In genomic region chr10:99370993-99371392, GRCh38 we compare ENCODE assay signal across 8 cellular contexts. TPM values are rescaled to one million over a fixed set of nuclear protein-coding genes. Genes with fewer than 3 reads are reported as not detected.
DNase-seq lines count a peak whose midpoint lies in the region; ATAC-seq, FAIRE-seq and TF ChIP-seq lines count a peak whose summit lies in the region.

No MANE protein-coding gene starts in this region.

- H3K4me1 ChIP-seq in HepG2 (ENCODE audit: insufficient read depth, low read length): peaks cover 34% of the 10 kb centered on the region; the same call in 1 of the 2 replicates

- peak; percentile 32 for FAIRE-seq in HepG2 (lab: Jason Lieb, UNC)

- no peaks in the 10 kb centered on the region for H3K36me3 Mint-ChIP-seq in activated B cell treated with CpG ODN at 0.5 μM for 24 hours (ENCODE audit: low read depth)
- H3K36me3 Mint-ChIP-seq in activated CD4-positive, alpha-beta memory T cell treated with anti-CD3 and anti-CD28 coated beads, Interleukin-2, amount 10 ng/mL, durations not matched to agents 7 days and 5 days (ENCODE audit: low read depth): no peaks in the 10 kb centered on the region
- H3K36me3 Mint-ChIP-seq in mesothelial cell of epicardium: no peaks in the 10 kb centered on the region

- H3K9me3 Mint-ChIP-seq in activated B cell treated with CpG ODN at 0.5 μM for 24 hours (no peaks in the 10 kb centered on the region), mesothelial cell of epicardium (no peaks in the 10 kb centered on the region)
- H3K9me3 Mint-ChIP-seq in activated CD4-positive, alpha-beta memory T cell treated with anti-CD3 and anti-CD28 coated beads, Interleukin-2, amount 10 ng/mL, durations not matched to agents 7 days and 5 days: no peaks in the 10 kb centered on the region

- TF ChIP-seq EP300 in HepG2 (IDR thresholded peaks at IDR 0.05; ENCODE audit: low read depth in 2 of 2, low read length in 2 of 2) (no peak), HepG2 (CRISPR knock-in tag; IDR thresholded peaks at IDR 0.05; ENCODE audit: borderline replicate concordance) (no peak)

- POLR2A ChIA-PET in activated B cell treated with CpG ODN at 0.5 μM for 24 hours (lab: Charles Lee) (no interaction called here), HepG2 (lab: Yijun Ruan, JAX) (no interaction called here)
- POLR2A ChIA-PET in activated CD4-positive, alpha-beta memory T cell treated with anti-CD3 and anti-CD28 coated beads, Interleukin-2, amount 10 ng/mL, durations not matched to agents 7 days and 5 days (lab: Charles Lee): no interaction called here

- no peaks in the 10 kb centered on the region for H4K20me1 ChIP-seq in HepG2 (ENCODE audit: insufficient read depth, low read length)

- TF ChIP-seq POLR2A in HepG2 (IDR thresholded peaks at IDR 0.05; ENCODE audit: insufficient read depth in 1 of 2, low read depth in 2 of 2, low read length in 2 of 2): no peak

- peak overlapping the region; percentile 17 for H3K4me3 Mint-ChIP-seq in activated B cell treated with CpG ODN at 0.5 μM for 24 hours
- no peak overlapping the region for H3K4me3 Mint-ChIP-seq in activated CD4-positive, alpha-beta memory T cell treated with anti-CD3 and anti-CD28 coated beads, Interleukin-2, amount 10 ng/mL, durations not matched to agents 7 days and 5 days
- H3K4me3 Mint-ChIP-seq in mesothelial cell of epicardium: no peak overlapping the region

- no peak overlapping the region for H3K4me3 ChIP-seq in HepG2 (replicated peaks in 1 of 3; ENCODE audit: insufficient read depth in 1 of 3, low read depth in 2 of 3, low read length in 3 of 3)

- H3K36me3 ChIP-seq in HepG2 (replicated peaks in 1 of 2; ENCODE audit: control insufficient read depth in 1 of 2, insufficient read depth in 2 of 2, low read length in 2 of 2): no peaks in the 10 kb centered on the region; a peak in 1 of 5 replicates

- WGBS in HepG2 (ENCODE audit: low lambda C conversion rate): 35% methylated on average over 2 of the region's 2 CpGs

- BruUV-seq in HepG2 (replicated peaks; lab: Mats Ljungman, UMichigan): no TSS peak

- 0 out of 2 replicates have a peak, but pooled peaks have one; percentile 34 for TF ChIP-seq RAD21 in HepG2 (CRISPR knock-in tag; IDR thresholded peaks at IDR 0.05)

- TF ChIP-seq CTCF in activated B cell treated with CpG ODN at 0.5 μM for 24 hours (IDR thresholded peaks at IDR 0.05) (no peak), HepG2 (CRISPR knock-in tag; IDR thresholded peaks at IDR 0.05) (peak; percentile 68), mesothelial cell of epicardium (IDR thresholded peaks at IDR 0.05; ENCODE audit: unreplicated experiment) (no peak)

- H3K4me2 ChIP-seq in HepG2 (ENCODE audit: low read depth, low read length): no peak overlapping the region

- no peaks in the 10 kb centered on the region for H3K27me3 ChIP-seq in HepG2 (ENCODE audit: control insufficient read depth in 1 of 2, insufficient read depth in 2 of 2, low read length in 2 of 2)

- no peaks in the 10 kb centered on the region for H3K79me2 ChIP-seq in HepG2 (ENCODE audit: insufficient read depth, low read length)

- H3K27me3 Mint-ChIP-seq in activated B cell treated with CpG ODN at 0.5 μM for 24 hours (peaks cover 7% of the 10 kb centered on the region), mesothelial cell of epicardium (ENCODE audit: low read depth) (peaks cover 45% of the 10 kb centered on the region)
- H3K27me3 Mint-ChIP-seq in activated CD4-positive, alpha-beta memory T cell treated with anti-CD3 and anti-CD28 coated beads, Interleukin-2, amount 10 ng/mL, durations not matched to agents 7 days and 5 days: peaks cover 67% of the 10 kb centered on the region

- H3K9me3 ChIP-seq in HepG2 (ENCODE audit: low read length): no peaks in the 10 kb centered on the region

- intact Hi-C loops in activated B cell treated with CpG ODN at 0.5 μM for 24 hours (cut with micrococcal nuclease) (loop anchor here (1.0 kb wide), 1 partner anchor 904 kb away; no protein-coding TSS in a partner anchor), HepG2 (cut with micrococcal nuclease; ENCODE audit: unreplicated experiment) (loop anchor here (1.0 to 5.0 kb wide), 2 partner anchors 39 to 94 kb away; no protein-coding TSS in a partner anchor)

- DNase-seq in NCI-H510A treated with DMSO at 0.1 percent for 48 hours (lab: John Stamatoyannopoulos, UW): peak; percentile 38
- DNase-seq in NCI-H510A (lab: John Stamatoyannopoulos, UW): no peak
- no peak for DNase-seq in activated B cell treated with CpG ODN at 0.5 μM for 24 hours
- DNase-seq in HepG2 (ENCODE audit: low spot score): peak; percentile 59
- no peak for DNase-seq in activated CD4-positive, alpha-beta memory T cell treated with anti-CD3 and anti-CD28 coated beads, Interleukin-2, amount 10 ng/mL, durations not matched to agents 7 days and 5 days
- no peak for DNase-seq in mesothelial cell of epicardium (ENCODE audit: low spot score in 2 of 2, unreplicated experiment in 2 of 2)

- H3K27ac ChIP-seq in HepG2 (ENCODE audit: extremely low read length, insufficient read depth, low read length): no peak overlapping the region

- no peak overlapping the region for H3K9ac ChIP-seq in HepG2 (ENCODE audit: insufficient read depth, low read depth, low read length)

- in situ Hi-C loops in HepG2 (cut with HindIII; ENCODE audit: extremely low pct_ligation_motif_present, low pct_unique_long_range_greater_than_20kb): no loop called here

- H3K27ac Mint-ChIP-seq in activated B cell treated with CpG ODN at 0.5 μM for 24 hours (no peak overlapping the region), mesothelial cell of epicardium (no peak overlapping the region)
- no peak overlapping the region for H3K27ac Mint-ChIP-seq in activated CD4-positive, alpha-beta memory T cell treated with anti-CD3 and anti-CD28 coated beads, Interleukin-2, amount 10 ng/mL, durations not matched to agents 7 days and 5 days

- peak; percentile 88 for ATAC-seq in GM21381 (IDR thresholded peaks at IDR 0.05; ENCODE audit: unreplicated experiment)
- ATAC-seq in HG03520 (IDR thresholded peaks at IDR 0.05; ENCODE audit: unreplicated experiment): peak; percentile 79
- no peak for ATAC-seq in activated B cell treated with CpG ODN at 0.5 μM for 24 hours (ENCODE audit: low read depth)
- peak; percentile 89 for ATAC-seq in HepG2

- CTCF ChIA-PET in activated B cell treated with CpG ODN at 0.5 μM for 24 hours (lab: Charles Lee): interaction anchor here (0.6 kb wide), 1 partner anchor 71 kb away, joined by 3 read pairs; no protein-coding TSS in a partner anchor
- CTCF ChIA-PET in HepG2 (lab: Yijun Ruan, JAX; ENCODE audit: low intra/inter-chr PET ratio, low total read pairs): interaction anchor here (1.2 kb wide), 1 partner anchor 623 kb away, joined by 3 read pairs; no protein-coding TSS in a partner anchor
- CTCF ChIA-PET in activated CD4-positive, alpha-beta memory T cell treated with anti-CD3 and anti-CD28 coated beads, Interleukin-2, amount 10 ng/mL, durations not matched to agents 7 days and 5 days (lab: Charles Lee): no interaction called here

- H3K4me1 Mint-ChIP-seq in activated B cell treated with CpG ODN at 0.5 μM for 24 hours: peaks cover 5% of the 10 kb centered on the region
- peaks cover 3% of the 10 kb centered on the region for H3K4me1 Mint-ChIP-seq in activated CD4-positive, alpha-beta memory T cell treated with anti-CD3 and anti-CD28 coated beads, Interleukin-2, amount 10 ng/mL, durations not matched to agents 7 days and 5 days
- H3K4me1 Mint-ChIP-seq in mesothelial cell of epicardium: peaks cover 4% of the 10 kb centered on the region

- no peak overlapping the region for H2AFZ ChIP-seq in HepG2 (ENCODE audit: low read length)

RNA-seq across cellular contexts. Expression of gene CNNM1, which starts 41.8 kb away (rescaled TPM):
- total RNA-seq in activated B cell treated with CpG ODN at 0.5 μM for 24 hours (0.02 TPM in 1 of 2 replicates, not detected in the other), HepG2 (2016; rRNA removed; fragmentation: Illumina TruSeq; extraction: Trizol) (5.5 and 9.6 TPM in 2 replicates), mesothelial cell of epicardium (0.27 to 0.49 TPM (median 0.31 TPM) in 3 replicates)
- 0.81 and 1.2 TPM in 2 replicates for total RNA-seq in HepG2 (2016; cell fraction: cytosol; rRNA removed; fragmentation: Illumina TruSeq; extraction: Trizol; ENCODE audit: low read depth)
- total RNA-seq in HepG2 (2016; cell fraction: insoluble cytoplasmic fraction; rRNA removed; fragmentation: Illumina TruSeq; extraction: Trizol): 5.0 and 9.2 TPM in 2 replicates
- total RNA-seq in HepG2 (2016; cell fraction: membrane; rRNA removed; fragmentation: Illumina TruSeq; extraction: Trizol): 3.4 and 3.6 TPM in 2 replicates
- 19.4 and 22.4 TPM in 2 replicates for total RNA-seq in HepG2 (2016; cell fraction: nucleus; rRNA removed; fragmentation: Illumina TruSeq; extraction: Trizol)
- 4.3 and 4.8 TPM in 2 replicates for polyA plus RNA-seq in HepG2 (2011; rRNA removed)
- polyA plus RNA-seq in HepG2 (2011; cell fraction: cytosol; rRNA removed): 2.7 and 3.2 TPM in 2 replicates
- 2.7 and 4.0 TPM in 2 replicates for polyA plus RNA-seq in HepG2 (2011; cell fraction: nucleus; rRNA removed)
- polyA plus RNA-seq in HepG2 (2012): 1.3 and 2.5 TPM in 2 replicates
- 0.76 and 0.93 TPM in 2 replicates for polyA plus RNA-seq in HepG2 (2016; cell fraction: cytosol; fragmentation: Illumina TruSeq; extraction: Trizol; ENCODE audit: low read depth)
- polyA plus RNA-seq in HepG2 (2016; cell fraction: insoluble cytoplasmic fraction; fragmentation: Illumina TruSeq; extraction: Trizol; ENCODE audit: low read depth): 5.6 and 7.5 TPM in 2 replicates
- 2.3 and 2.6 TPM in 2 replicates for polyA plus RNA-seq in HepG2 (2016; cell fraction: membrane; fragmentation: Illumina TruSeq; extraction: Trizol; ENCODE audit: low read depth)
- polyA plus RNA-seq in HepG2 (2016; cell fraction: nucleus; fragmentation: Illumina TruSeq; extraction: Trizol; ENCODE audit: insufficient read depth, low read depth): 27.9 and 28.1 TPM in 2 replicates
- 9.6 TPM in 1 of 2 replicates, not detected in the other for polyA minus RNA-seq in HepG2 (2011; rRNA and poly(A)+ RNA removed; ENCODE audit: low replicate concordance)
- 3.3 and 3.5 TPM in 2 replicates for polyA minus RNA-seq in HepG2 (2011; cell fraction: cytosol; rRNA and poly(A)+ RNA removed)
- 6.7 and 7.7 TPM in 2 replicates for polyA minus RNA-seq in HepG2 (2011; cell fraction: nucleus; rRNA and poly(A)+ RNA removed)
- total RNA-seq in activated CD4-positive, alpha-beta memory T cell treated with anti-CD3 and anti-CD28 coated beads, Interleukin-2, amount 10 ng/mL, durations not matched to agents 7 days and 5 days: under 1 TPM; 0.08 TPM

RNA-seq across cellular contexts. Expression of gene GOT1, which starts 59.4 kb away (rescaled TPM):
- 30.1 and 31.4 TPM in 2 replicates for total RNA-seq in activated B cell treated with CpG ODN at 0.5 μM for 24 hours
- total RNA-seq in HepG2 (2016; rRNA removed; fragmentation: Illumina TruSeq; extraction: Trizol): 102 and 138 TPM in 2 replicates
- total RNA-seq in HepG2 (2016; cell fraction: cytosol; rRNA removed; fragmentation: Illumina TruSeq; extraction: Trizol; ENCODE audit: low read depth): 28.5 and 30.6 TPM in 2 replicates
- 105 and 133 TPM in 2 replicates for total RNA-seq in HepG2 (2016; cell fraction: insoluble cytoplasmic fraction; rRNA removed; fragmentation: Illumina TruSeq; extraction: Trizol)
- 30.1 and 35.1 TPM in 2 replicates for total RNA-seq in HepG2 (2016; cell fraction: membrane; rRNA removed; fragmentation: Illumina TruSeq; extraction: Trizol)
- total RNA-seq in HepG2 (2016; cell fraction: nucleus; rRNA removed; fragmentation: Illumina TruSeq; extraction: Trizol): 41.3 and 49.6 TPM in 2 replicates
- polyA plus RNA-seq in HepG2 (2011; rRNA removed): 81.2 and 108 TPM in 2 replicates
- polyA plus RNA-seq in HepG2 (2011; cell fraction: cytosol; rRNA removed): 60.2 and 68.1 TPM in 2 replicates
- 40.4 and 52.4 TPM in 2 replicates for polyA plus RNA-seq in HepG2 (2011; cell fraction: nucleus; rRNA removed)
- polyA plus RNA-seq in HepG2 (2012): 92.4 and 114 TPM in 2 replicates
- polyA plus RNA-seq in HepG2 (2016; cell fraction: cytosol; fragmentation: Illumina TruSeq; extraction: Trizol; ENCODE audit: low read depth): 18.3 and 21.0 TPM in 2 replicates
- 135 and 142 TPM in 2 replicates for polyA plus RNA-seq in HepG2 (2016; cell fraction: insoluble cytoplasmic fraction; fragmentation: Illumina TruSeq; extraction: Trizol; ENCODE audit: low read depth)
- polyA plus RNA-seq in HepG2 (2016; cell fraction: membrane; fragmentation: Illumina TruSeq; extraction: Trizol; ENCODE audit: low read depth): 21.5 and 28.1 TPM in 2 replicates
- polyA plus RNA-seq in HepG2 (2016; cell fraction: nucleus; fragmentation: Illumina TruSeq; extraction: Trizol; ENCODE audit: insufficient read depth, low read depth): 59.9 and 72.8 TPM in 2 replicates
- polyA minus RNA-seq in HepG2 (2011; rRNA and poly(A)+ RNA removed; ENCODE audit: low replicate concordance): 39.6 and 69.8 TPM in 2 replicates
- 71.8 and 90.7 TPM in 2 replicates for polyA minus RNA-seq in HepG2 (2011; cell fraction: cytosol; rRNA and poly(A)+ RNA removed)
- polyA minus RNA-seq in HepG2 (2011; cell fraction: nucleus; rRNA and poly(A)+ RNA removed): 41.1 and 59.3 TPM in 2 replicates
- total RNA-seq in activated CD4-positive, alpha-beta memory T cell treated with anti-CD3 and anti-CD28 coated beads, Interleukin-2, amount 10 ng/mL, durations not matched to agents 7 days and 5 days: 10 to 100 TPM; 36.0 to 36.9 TPM
- total RNA-seq in mesothelial cell of epicardium: 21.6 to 24.4 TPM (median 22.9 TPM) in 3 replicates

Comparison
In these comparisons a context has a peak if more than half of its experiments do, and no peak if none do; other contexts are left out.
1. DNase-seq: peak in NCI-H510A treated with DMSO at 0.1 percent for 48 hours (single experiment) and HepG2 (single experiment); none in NCI-H510A (single experiment), activated B cell treated with CpG ODN at 0.5 μM for 24 hours (single experiment), activated CD4-positive, alpha-beta memory T cell treated with anti-CD3 and anti-CD28 coated beads, Interleukin-2, amount 10 ng/mL, durations not matched to agents 7 days and 5 days (single experiment) and mesothelial cell of epicardium (0 of 2).